In the genomic region with DNA sequence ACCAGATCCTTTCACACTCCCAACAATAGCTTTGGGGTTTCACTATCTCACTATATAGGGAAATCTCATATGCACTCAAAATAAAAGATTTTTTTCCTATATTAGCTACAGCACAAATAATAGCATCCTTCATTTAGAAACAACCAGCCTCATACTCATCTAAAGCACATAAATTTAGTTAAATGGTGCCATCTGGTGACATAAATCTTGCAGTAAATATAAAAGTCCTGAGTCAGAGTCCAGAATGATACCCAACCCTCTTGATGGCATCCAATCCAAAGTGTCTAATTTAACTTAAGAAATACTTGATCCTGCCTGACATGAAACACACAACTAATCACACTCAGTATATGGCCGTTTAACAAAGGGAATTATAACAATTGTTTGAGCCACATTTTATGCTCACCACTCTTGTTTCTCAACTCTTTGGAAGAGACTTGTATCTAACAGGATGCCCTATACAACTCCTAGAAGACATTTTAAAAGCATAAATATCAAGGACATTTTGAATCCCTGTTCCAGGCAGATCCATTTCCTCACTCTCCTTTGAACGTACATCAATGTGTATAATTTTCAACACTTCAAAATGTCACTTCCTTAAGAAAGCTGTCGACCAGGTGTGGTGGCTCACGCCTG, we compare ENCODE assay signal across 8 cellular contexts. TPM values are rescaled to one million over a fixed set of nuclear protein-coding genes. Genes with fewer than 3 reads are reported as not detected.
DNase-seq lines count a peak whose midpoint lies in the region; ATAC-seq, FAIRE-seq and TF ChIP-seq lines count a peak whose summit lies in the region.

No MANE protein-coding gene starts in this region.

- H3K36me3 ChIP-seq in A673 (ENCODE audit: insufficient read depth, low read length, poor library complexity, severe bottlenecking), result no peaks in the 10 kb centered on the region
- H3K36me3 ChIP-seq in pancreas, result no peaks in the 10 kb centered on the region

- FAIRE-seq in pancreas (lab: Jason Lieb, UNC), result no peak

- TF ChIP-seq CTCF in A673 (conservative IDR thresholded peaks at IDR 0.05; ENCODE audit: low read depth, low read length) (peak; percentile 56), pancreas (IDR thresholded peaks at IDR 0.05) (no peak), lower leg skin (IDR thresholded peaks at IDR 0.05) (no peak)

- POLR2A ChIA-PET in A673 (lab: Charles Lee; ENCODE audit: low non-redundant PET), result no interaction called here

- H3K9me3 ChIP-seq in A673 (ENCODE audit: low read depth, low read length, poor library complexity, severe bottlenecking) (peaks cover 3% of the 10 kb centered on the region), pancreas (no peaks in the 10 kb centered on the region)

- intact Hi-C loops in A673 (cut with micrococcal nuclease; ENCODE audit: unreplicated experiment), result loop anchor here (2.0 to 10.0 kb wide), 5 partner anchors 126 to 1030 kb away; no protein-coding TSS in a partner anchor
- intact Hi-C loops in pancreas (cut with DNase I), result no loop called here
- intact Hi-C loops in lower leg skin (cut with DNase I; ENCODE audit: low total_unique reads), result loop anchor here (10.0 kb wide), 1 partner anchor 264 kb away; the partner anchor contains the start of gene CCDC83

- no TSS peak for BruUV-seq in A673 (replicated peaks; lab: Mats Ljungman, UMichigan)

- H3K4me1 ChIP-seq in A673 (ENCODE audit: insufficient read depth, low read length, poor library complexity, severe bottlenecking) (no peaks in the 10 kb centered on the region), pancreas (no peaks in the 10 kb centered on the region)

- ATAC-seq in GM18519 (IDR thresholded peaks at IDR 0.05; ENCODE audit: low FRiP score, unreplicated experiment), result peak; percentile 46
- ATAC-seq in pancreas, result peak in 3 of 4 donors; percentile 51 to 71 (median 65)
- no peak for ATAC-seq in HG03139 (IDR thresholded peaks at IDR 0.05; ENCODE audit: unreplicated experiment)
- no peak for ATAC-seq in GM18873 (IDR thresholded peaks at IDR 0.05; ENCODE audit: low FRiP score, unreplicated experiment)

- TF ChIP-seq POLR2A in lower leg skin (IDR thresholded peaks at IDR 0.05), result no peak

- WGBS in pancreas, 2 donors, result 62 to 72% methylated on average over 4 of the region's 4 CpGs
- WGBS in lower leg skin, 2 donors, result 76 to 81% methylated on average over 4 of the region's 4 CpGs

- no peaks in the 10 kb centered on the region for H3K27me3 ChIP-seq in A673 (replicated peaks; ENCODE audit: insufficient read depth, low read depth, low read length, poor library complexity)
- H3K27me3 ChIP-seq in pancreas, result no peaks in the 10 kb centered on the region

- DNase-seq in A673 (ENCODE audit: low spot score) (peak; percentile 70), NCI-H1417 (lab: John Stamatoyannopoulos, UW) (peak; percentile 18 to 81 (median 37)), cerebellar cortex (ENCODE audit: low spot score) (peak; percentile 59), pancreas (no peak), lower leg skin (ENCODE audit: low spot score in 2 of 2) (no peak)

- H3K4me3 ChIP-seq in A673 (ENCODE audit: low read depth, low read length, poor library complexity, severe bottlenecking) (no peak overlapping the region), pancreas (no peak overlapping the region), lower leg skin (ENCODE audit: low read depth, poor library complexity, severe bottlenecking) (no peak overlapping the region)

- CTCF ChIA-PET in A673 (lab: Charles Lee), result interaction anchor here (1.1 to 1.6 kb wide), 3 partner anchors 126 to 1033 kb away, joined by 3 to 7 read pairs (median 4); no protein-coding TSS in a partner anchor

- no peak overlapping the region for H3K27ac ChIP-seq in A673 (ENCODE audit: low read depth, low read length, poor library complexity, severe bottlenecking)
- H3K27ac ChIP-seq in pancreas, result no peak overlapping the region

RNA-seq across cellular contexts. Expression of gene DLG2, which starts 36.2 kb away (rescaled TPM):
- 276 and 277 TPM in 2 replicates for total RNA-seq in A673 (2021)
- total RNA-seq in pancreas, result 1 to 10 TPM; 2.5 to 5.4 (median 4.5) TPM
- polyA plus RNA-seq in pancreas, result 1 to 10 TPM; 1.2 to 2.2 TPM
- 10 to 100 TPM; 37.6 to 68.3 (median 46.0) TPM for total RNA-seq in lower leg skin

RNA-seq across cellular contexts. Expression of gene TMEM126B, which starts 37.4 kb away (rescaled TPM):
- total RNA-seq in A673 (2021) (70.4 and 80.5 TPM in 2 replicates), pancreas (10 to 100 TPM in 5 of 6 donors, 1 to 10 TPM in 1; 9.7 to 25.0 (median 15.3) TPM), lower leg skin (10 to 100 TPM; 22.3 to 42.0 (median 23.6) TPM)
- 10 to 100 TPM; 34.1 to 39.3 TPM for polyA plus RNA-seq in pancreas

RNA-seq across cellular contexts. Expression of gene TMEM126A, which starts 56.8 kb away (rescaled TPM):
- total RNA-seq in A673 (2021), result 53.8 and 66.0 TPM in 2 replicates
- total RNA-seq in pancreas, result 10 to 100 TPM in 5 of 6 donors, 1 to 10 TPM in 1; 9.6 to 18.2 (median 13.7) TPM
- 10 to 100 TPM; 26.7 to 27.8 TPM for polyA plus RNA-seq in pancreas
- total RNA-seq in lower leg skin, result 10 to 100 TPM in 3 of 4 donors, 1 to 10 TPM in 1; 8.9 to 15.0 (median 12.0) TPM

Comparison
In these comparisons a context has a peak if more than half of its experiments do, and no peak if none do; other contexts are left out.
1. DNase-seq: peak in A673 (single experiment), NCI-H1417 (3 of 3) and cerebellar cortex (single experiment); none in pancreas (0 of 6) and lower leg skin (0 of 2).
2. ATAC-seq: peak in GM18519 (single experiment) and pancreas (3 of 4); none in HG03139 (single experiment) and GM18873 (single experiment).
3. RNA of gene DLG2, which starts 36.2 kb away (total RNA-seq): 276 to 277 TPM in A673 and 37.6 to 68.3 TPM in lower leg skin; 2.5 to 5.4 TPM in pancreas; every median in the first group is over 4 times any median in the second.
4. intact Hi-C loops: an anchor here in A673 (2.0 to 10.0 kb wide) and lower leg skin (10.0 kb wide); none called in pancreas.